In genomic region chr15:56464893-56465520, GRCh38 we compare ENCODE assay signal across 1 cellular context.
A peak's percentile ranks its signal among the peaks of the same experiment; 100 is the strongest.
TF ChIP-seq lines count a peak whose summit lies in the region.

MNS1 (minus strand) TSS chr15:56465137; CDS start chr15:56464972, 165 bp downstream.

TF ChIP-seq in K562, 482 proteins besides CTCF, POLR2A, EP300 and RAD21 (continued from another document and continues in another):
- TF ChIP-seq ZNF592 (IDR thresholded peaks at IDR 0.05) = 0 out of 2 replicates have a peak, but pooled peaks have one; percentile 30
- TF ChIP-seq RBM39 (optimal IDR thresholded peaks at IDR 0.05; ENCODE audit: low read depth, low read length) = no peak
- peak; percentile 30; the same call in 1 of the 2 replicates for TF ChIP-seq JUND (IDR thresholded peaks at IDR 0.05; ENCODE audit: borderline replicate concordance, low read depth, low read length)
- TF ChIP-seq JUND (tag; IDR thresholded peaks at IDR 0.05; ENCODE audit: borderline replicate concordance, low read depth, low read length) = no peak
- TF ChIP-seq CEBPB (tag; IDR thresholded peaks at IDR 0.05) = no peak
- TF ChIP-seq ETV1 (tag; conservative IDR thresholded peaks at IDR 0.05; ENCODE audit: low read depth) = no peak
- TF ChIP-seq ZBTB49 (CRISPR knock-in tag; IDR thresholded peaks at IDR 0.05; ENCODE audit: borderline replicate concordance) = no peak
- peak; percentile 57; the same call in 1 of the 2 replicates for TF ChIP-seq NR2C2 (CRISPR knock-in tag; IDR thresholded peaks at IDR 0.05)
- TF ChIP-seq NR2C2 (tag; IDR thresholded peaks at IDR 0.05) = peak; percentile 66; the same call in 1 of the 2 replicates
- TF ChIP-seq SMAD4 (CRISPR knock-in tag; conservative IDR thresholded peaks at IDR 0.05) = 0 out of 2 replicates have a peak, but pooled peaks have one; percentile 50
- TF ChIP-seq MAFF (IDR thresholded peaks at IDR 0.05; ENCODE audit: low read length) = no peak
- no peak for TF ChIP-seq TBL1XR1 (IDR thresholded peaks at IDR 0.05; ENCODE audit: low read length in 2 of 2)
- no peak for TF ChIP-seq ELK1 (CRISPR knock-in tag; IDR thresholded peaks at IDR 0.05)
- TF ChIP-seq ELF2 (CRISPR knock-in tag; IDR thresholded peaks at IDR 0.05) = no peak
- no peak for TF ChIP-seq NCOR1 (IDR thresholded peaks at IDR 0.05)
- TF ChIP-seq RB1 (IDR thresholded peaks at IDR 0.05; ENCODE audit: low read depth) = peak; percentile 52; the same call in 1 of the 2 replicates
- no peak for TF ChIP-seq PTBP1 (IDR thresholded peaks at IDR 0.05; ENCODE audit: low read depth, low read length)
- TF ChIP-seq GATAD2B (IDR thresholded peaks at IDR 0.05; ENCODE audit: borderline replicate concordance) = 0 out of 2 replicates have a peak, but pooled peaks have one; percentile 27
- no peak for TF ChIP-seq MIER1 (IDR thresholded peaks at IDR 0.05; ENCODE audit: low read depth)
- TF ChIP-seq PCBP1 (IDR thresholded peaks at IDR 0.05; ENCODE audit: low read depth, low read length, poor library complexity, severe bottlenecking) = no peak
- no peak for TF ChIP-seq NFIC (IDR thresholded peaks at IDR 0.05)
- TF ChIP-seq TCF7 (IDR thresholded peaks at IDR 0.05; ENCODE audit: borderline replicate concordance) = no peak
- no peak for TF ChIP-seq PATZ1 (CRISPR knock-in tag; IDR thresholded peaks at IDR 0.05; ENCODE audit: borderline replicate concordance)
- no peak for TF ChIP-seq NR2F6 (CRISPR knock-in tag; IDR thresholded peaks at IDR 0.05)
- TF ChIP-seq KAT7 (CRISPR knock-in tag; IDR thresholded peaks at IDR 0.05; ENCODE audit: borderline replicate concordance) = no peak
- TF ChIP-seq ZNF280A (IDR thresholded peaks at IDR 0.05; ENCODE audit: low read depth, partially characterized antibody) = no peak
- TF ChIP-seq HDAC6 (IDR thresholded peaks at IDR 0.05; ENCODE audit: low read depth, low read length) = peak; percentile 81; the same call in 1 of the 2 replicates
- no peak for TF ChIP-seq ZNF445 (CRISPR knock-in tag; IDR thresholded peaks at IDR 0.05; ENCODE audit: low read depth)
- no peak for TF ChIP-seq XRCC3 (IDR thresholded peaks at IDR 0.05)
- TF ChIP-seq E2F1 (CRISPR knock-in tag; IDR thresholded peaks at IDR 0.05) = peak; percentile 80
- no peak for TF ChIP-seq ZBTB9 (CRISPR knock-in tag; IDR thresholded peaks at IDR 0.05)
- peak; percentile 38 for TF ChIP-seq CHD2 (IDR thresholded peaks at IDR 0.05; ENCODE audit: low read depth, low read length)
- no peak for TF ChIP-seq KDM1A (IDR thresholded peaks at IDR 0.05)
- no peak for TF ChIP-seq YY1 (IDR thresholded peaks at IDR 0.05; ENCODE audit: borderline replicate concordance in 1 of 3, control insufficient read depth in 1 of 3, extremely low read depth in 1 of 3, insufficient read depth in 3 of 3, insufficient read length in 1 of 3, insufficient replicate concordance in 2 of 3, low read depth in 1 of 3, low read length in 2 of 3)
- peak in 1 of 2 experiments; percentile 74; a peak in 2 of 4 replicates for TF ChIP-seq HDAC1 (IDR thresholded peaks at IDR 0.05)
- TF ChIP-seq MITF (IDR thresholded peaks at IDR 0.05) = no peak
- peak; percentile 73; the same call in 1 of the 2 replicates for TF ChIP-seq PHF8 (IDR thresholded peaks at IDR 0.05; ENCODE audit: borderline replicate concordance, low read length)
- no peak; the same call in 1 of the 2 replicates for TF ChIP-seq CBFB (CRISPR knock-in tag; IDR thresholded peaks at IDR 0.05)
- TF ChIP-seq TAF9B (IDR thresholded peaks at IDR 0.05; ENCODE audit: partially characterized antibody) = no peak
